22 cellular contexts compared by ENCODE assay signal in genomic region chr6:6125495-6125894, GRCh38.
"Had no signal": no experiment of that assay in that cellular context is flagged by ENCODE, and none has a peak within 500 bp of the region (broad histone marks: within the 10 kb centered on the region; RNA-seq: fewer than 3 reads in every experiment).

No MANE protein-coding gene starts in this region.

- H3K4me3 Mint-ChIP-seq: endodermal cell, immature natural killer cell, memory B cell, mesothelial cell of epicardium, natural killer cell, neural crest cell had no signal

- H3K27ac Mint-ChIP-seq: endodermal cell, immature natural killer cell, memory B cell, mesothelial cell of epicardium, natural killer cell had no signal

- H3K9me3 ChIP-seq: upper lobe of right lung had no signal

- H3K4me1 ChIP-seq: foreskin keratinocyte, left ventricle myocardium inferior, lower lobe of right lung, suprapubic skin, tibial artery, upper lobe of right lung had no signal

- H3K36me3 ChIP-seq: left ventricle myocardium inferior, lower lobe of right lung, suprapubic skin, tibial artery, upper lobe of right lung had no signal

- H3K36me3 Mint-ChIP-seq: mesothelial cell of epicardium had no signal

- H3K27ac ChIP-seq: coronary artery, foreskin keratinocyte, left ventricle myocardium inferior, lower lobe of right lung, suprapubic skin, tibial artery, upper lobe of right lung had no signal

- H3K4me1 Mint-ChIP-seq: endodermal cell, immature natural killer cell, memory B cell, mesothelial cell of epicardium, natural killer cell, neural crest cell had no signal

- H3K27me3 ChIP-seq: foreskin keratinocyte, suprapubic skin, tibial artery, upper lobe of right lung had no signal

- DNase-seq: effector CD4-positive, alpha-beta T cell; endodermal cell; erythroblast; foreskin keratinocyte; immature natural killer cell; kidney; left cardiac atrium; left ventricle myocardium inferior; lower lobe of right lung; natural killer cell; right cardiac atrium; small intestine; stimulated activated CD4-positive, alpha-beta T cell treated with anti-CD3 and anti-CD28 coated beads, Interleukin-12 subunit alpha, Interleukin-12 subunit beta, amount 100 ng/mL, for 4 hours; stimulated activated CD4-positive, alpha-beta T cell treated with anti-CD3 and anti-CD28 coated beads, Interleukin-2, amount 100 ng/mL, for 48 hours; stimulated activated naive CD4-positive, alpha-beta T cell treated with Interleukin-2 at 50 U/mL for 16 hours; tibial artery; upper lobe of right lung had no signal

- H3K4me3 ChIP-seq: coronary artery, left ventricle myocardium inferior, lower lobe of right lung, suprapubic skin, tibial artery, upper lobe of right lung had no signal
